ENCODE assay signal across 1 cellular context in genomic region chr17:29178750-29179231, GRCh38.
TF ChIP-seq lines count a peak whose summit lies in the region.

No MANE protein-coding gene starts in this region.

TF ChIP-seq in HepG2, 621 proteins besides CTCF, POLR2A, EP300 and RAD21 (continued from another document):
- no peak for TF ChIP-seq ZNF597 (CRISPR knock-in tag; IDR thresholded peaks at IDR 0.05)
- TF ChIP-seq ZSCAN22 (CRISPR knock-in tag; IDR thresholded peaks at IDR 0.05) = 0 out of 2 replicates have a peak, but pooled peaks have one; percentile 13
- TF ChIP-seq, protein P1, sequence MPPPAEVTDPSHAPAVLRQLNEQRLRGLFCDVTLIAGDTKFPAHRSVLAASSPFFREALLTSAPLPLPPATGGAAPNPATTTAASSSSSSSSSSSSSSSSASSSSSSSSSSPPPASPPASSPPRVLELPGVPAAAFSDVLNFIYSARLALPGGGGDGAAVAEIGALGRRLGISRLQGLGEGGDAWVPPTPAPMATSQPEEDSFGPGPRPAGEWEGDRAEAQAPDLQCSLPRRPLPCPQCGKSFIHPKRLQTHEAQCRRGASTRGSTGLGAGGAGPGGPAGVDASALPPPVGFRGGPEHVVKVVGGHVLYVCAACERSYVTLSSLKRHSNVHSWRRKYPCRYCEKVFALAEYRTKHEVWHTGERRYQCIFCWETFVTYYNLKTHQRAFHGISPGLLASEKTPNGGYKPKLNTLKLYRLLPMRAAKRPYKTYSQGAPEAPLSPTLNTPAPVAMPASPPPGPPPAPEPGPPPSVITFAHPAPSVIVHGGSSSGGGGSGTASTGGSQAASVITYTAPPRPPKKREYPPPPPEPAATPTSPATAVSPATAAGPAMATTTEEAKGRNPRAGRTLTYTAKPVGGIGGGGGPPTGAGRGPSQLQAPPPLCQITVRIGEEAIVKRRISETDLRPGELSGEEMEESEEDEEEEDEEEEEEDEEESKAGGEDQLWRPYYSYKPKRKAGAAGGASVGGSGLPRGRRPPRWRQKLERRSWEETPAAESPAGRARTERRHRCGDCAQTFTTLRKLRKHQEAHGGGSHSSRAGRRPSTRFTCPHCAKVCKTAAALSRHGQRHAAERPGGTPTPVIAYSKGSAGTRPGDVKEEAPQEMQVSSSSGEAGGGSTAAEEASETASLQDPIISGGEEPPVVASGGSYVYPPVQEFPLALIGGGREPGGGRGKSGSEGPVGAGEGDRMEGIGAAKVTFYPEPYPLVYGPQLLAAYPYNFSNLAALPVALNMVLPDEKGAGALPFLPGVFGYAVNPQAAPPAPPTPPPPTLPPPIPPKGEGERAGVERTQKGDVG (CRISPR knock-in tag; IDR thresholded peaks at IDR 0.05; ENCODE audit: borderline replicate concordance) = no peak
- no peak for TF ChIP-seq NCOA2 (CRISPR knock-in tag; IDR thresholded peaks at IDR 0.05)
- no peak for TF ChIP-seq ZNF431 (CRISPR knock-in tag; IDR thresholded peaks at IDR 0.05; ENCODE audit: borderline replicate concordance, low read depth)
- TF ChIP-seq MBD4 (IDR thresholded peaks at IDR 0.05; ENCODE audit: borderline replicate concordance, low read length) = no peak
- TF ChIP-seq EEA1 (CRISPR knock-in tag; IDR thresholded peaks at IDR 0.05; ENCODE audit: borderline replicate concordance) = no peak
- TF ChIP-seq DBP (CRISPR knock-in tag; IDR thresholded peaks at IDR 0.05; ENCODE audit: not compliant biosample characterization) = no peak
- TF ChIP-seq YY1 (IDR thresholded peaks at IDR 0.05; ENCODE audit: insufficient read depth, insufficient replicate concordance, low read depth, low read length) = no peak
- no peak for TF ChIP-seq NFIB (CRISPR knock-in tag; IDR thresholded peaks at IDR 0.05; ENCODE audit: borderline replicate concordance)
- no peak for TF ChIP-seq HCFC1 (IDR thresholded peaks at IDR 0.05; ENCODE audit: low read depth, low read length)
- TF ChIP-seq ZNF136 (CRISPR knock-in tag; IDR thresholded peaks at IDR 0.05; ENCODE audit: low read depth) = no peak
- TF ChIP-seq MIER3 (CRISPR knock-in tag; IDR thresholded peaks at IDR 0.05; ENCODE audit: borderline replicate concordance) = no peak
- TF ChIP-seq ZSCAN12 (CRISPR knock-in tag; IDR thresholded peaks at IDR 0.05) = no peak
- no peak for TF ChIP-seq ZNF44 (CRISPR knock-in tag; IDR thresholded peaks at IDR 0.05)
- TF ChIP-seq, protein P2, sequence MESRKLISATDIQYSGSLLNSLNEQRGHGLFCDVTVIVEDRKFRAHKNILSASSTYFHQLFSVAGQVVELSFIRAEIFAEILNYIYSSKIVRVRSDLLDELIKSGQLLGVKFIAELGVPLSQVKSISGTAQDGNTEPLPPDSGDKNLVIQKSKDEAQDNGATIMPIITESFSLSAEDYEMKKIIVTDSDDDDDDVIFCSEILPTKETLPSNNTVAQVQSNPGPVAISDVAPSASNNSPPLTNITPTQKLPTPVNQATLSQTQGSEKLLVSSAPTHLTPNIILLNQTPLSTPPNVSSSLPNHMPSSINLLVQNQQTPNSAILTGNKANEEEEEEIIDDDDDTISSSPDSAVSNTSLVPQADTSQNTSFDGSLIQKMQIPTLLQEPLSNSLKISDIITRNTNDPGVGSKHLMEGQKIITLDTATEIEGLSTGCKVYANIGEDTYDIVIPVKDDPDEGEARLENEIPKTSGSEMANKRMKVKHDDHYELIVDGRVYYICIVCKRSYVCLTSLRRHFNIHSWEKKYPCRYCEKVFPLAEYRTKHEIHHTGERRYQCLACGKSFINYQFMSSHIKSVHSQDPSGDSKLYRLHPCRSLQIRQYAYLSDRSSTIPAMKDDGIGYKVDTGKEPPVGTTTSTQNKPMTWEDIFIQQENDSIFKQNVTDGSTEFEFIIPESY (CRISPR knock-in tag; IDR thresholded peaks at IDR 0.05) = no peak
- TF ChIP-seq ATF1 (CRISPR knock-in tag; IDR thresholded peaks at IDR 0.05) = no peak
- TF ChIP-seq SETDB1 (CRISPR knock-in tag; IDR thresholded peaks at IDR 0.05; ENCODE audit: borderline replicate concordance) = no peak
- TF ChIP-seq ZNF329 (CRISPR knock-in tag; IDR thresholded peaks at IDR 0.05; ENCODE audit: low read depth) = no peak
- TF ChIP-seq CREM (IDR thresholded peaks at IDR 0.05) = no peak
- no peak for TF ChIP-seq CREM (CRISPR knock-in tag; IDR thresholded peaks at IDR 0.05)
- TF ChIP-seq DMAP1 (CRISPR knock-in tag; IDR thresholded peaks at IDR 0.05) = no peak
- no peak for TF ChIP-seq MXD1 (CRISPR knock-in tag; IDR thresholded peaks at IDR 0.05)
- TF ChIP-seq, protein P3, sequence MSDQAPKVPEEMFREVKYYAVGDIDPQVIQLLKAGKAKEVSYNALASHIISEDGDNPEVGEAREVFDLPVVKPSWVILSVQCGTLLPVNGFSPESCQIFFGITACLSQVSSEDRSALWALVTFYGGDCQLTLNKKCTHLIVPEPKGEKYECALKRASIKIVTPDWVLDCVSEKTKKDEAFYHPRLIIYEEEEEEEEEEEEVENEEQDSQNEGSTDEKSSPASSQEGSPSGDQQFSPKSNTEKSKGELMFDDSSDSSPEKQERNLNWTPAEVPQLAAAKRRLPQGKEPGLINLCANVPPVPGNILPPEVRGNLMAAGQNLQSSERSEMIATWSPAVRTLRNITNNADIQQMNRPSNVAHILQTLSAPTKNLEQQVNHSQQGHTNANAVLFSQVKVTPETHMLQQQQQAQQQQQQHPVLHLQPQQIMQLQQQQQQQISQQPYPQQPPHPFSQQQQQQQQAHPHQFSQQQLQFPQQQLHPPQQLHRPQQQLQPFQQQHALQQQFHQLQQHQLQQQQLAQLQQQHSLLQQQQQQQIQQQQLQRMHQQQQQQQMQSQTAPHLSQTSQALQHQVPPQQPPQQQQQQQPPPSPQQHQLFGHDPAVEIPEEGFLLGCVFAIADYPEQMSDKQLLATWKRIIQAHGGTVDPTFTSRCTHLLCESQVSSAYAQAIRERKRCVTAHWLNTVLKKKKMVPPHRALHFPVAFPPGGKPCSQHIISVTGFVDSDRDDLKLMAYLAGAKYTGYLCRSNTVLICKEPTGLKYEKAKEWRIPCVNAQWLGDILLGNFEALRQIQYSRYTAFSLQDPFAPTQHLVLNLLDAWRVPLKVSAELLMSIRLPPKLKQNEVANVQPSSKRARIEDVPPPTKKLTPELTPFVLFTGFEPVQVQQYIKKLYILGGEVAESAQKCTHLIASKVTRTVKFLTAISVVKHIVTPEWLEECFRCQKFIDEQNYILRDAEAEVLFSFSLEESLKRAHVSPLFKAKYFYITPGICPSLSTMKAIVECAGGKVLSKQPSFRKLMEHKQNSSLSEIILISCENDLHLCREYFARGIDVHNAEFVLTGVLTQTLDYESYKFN (CRISPR knock-in tag; conservative IDR thresholded peaks at IDR 0.05) = no peak
- no peak for TF ChIP-seq KDM5B (CRISPR knock-in tag; IDR thresholded peaks at IDR 0.05; ENCODE audit: borderline replicate concordance)
- TF ChIP-seq, protein P4, sequence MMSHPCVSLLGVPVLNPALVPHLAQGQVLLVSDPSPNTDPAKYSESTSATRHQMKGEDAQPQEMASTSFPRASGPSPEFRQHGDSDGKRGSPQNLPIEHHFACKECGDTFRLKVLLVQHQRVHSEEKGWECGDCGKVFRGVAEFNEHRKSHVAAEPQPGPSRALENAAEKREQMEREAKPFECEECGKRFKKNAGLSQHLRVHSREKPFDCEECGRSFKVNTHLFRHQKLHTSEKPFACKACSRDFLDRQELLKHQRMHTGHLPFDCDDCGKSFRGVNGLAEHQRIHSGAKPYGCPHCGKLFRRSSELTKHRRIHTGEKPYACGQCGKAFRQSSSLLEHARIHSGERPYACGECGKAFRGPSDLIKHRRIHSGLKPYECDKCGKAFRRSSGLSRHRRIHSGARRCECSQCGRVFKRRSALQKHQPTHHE (CRISPR knock-in tag; IDR thresholded peaks at IDR 0.05; ENCODE audit: borderline replicate concordance) = no peak
- TF ChIP-seq ZNF121 (CRISPR knock-in tag; IDR thresholded peaks at IDR 0.05) = no peak
- TF ChIP-seq, protein P5, sequence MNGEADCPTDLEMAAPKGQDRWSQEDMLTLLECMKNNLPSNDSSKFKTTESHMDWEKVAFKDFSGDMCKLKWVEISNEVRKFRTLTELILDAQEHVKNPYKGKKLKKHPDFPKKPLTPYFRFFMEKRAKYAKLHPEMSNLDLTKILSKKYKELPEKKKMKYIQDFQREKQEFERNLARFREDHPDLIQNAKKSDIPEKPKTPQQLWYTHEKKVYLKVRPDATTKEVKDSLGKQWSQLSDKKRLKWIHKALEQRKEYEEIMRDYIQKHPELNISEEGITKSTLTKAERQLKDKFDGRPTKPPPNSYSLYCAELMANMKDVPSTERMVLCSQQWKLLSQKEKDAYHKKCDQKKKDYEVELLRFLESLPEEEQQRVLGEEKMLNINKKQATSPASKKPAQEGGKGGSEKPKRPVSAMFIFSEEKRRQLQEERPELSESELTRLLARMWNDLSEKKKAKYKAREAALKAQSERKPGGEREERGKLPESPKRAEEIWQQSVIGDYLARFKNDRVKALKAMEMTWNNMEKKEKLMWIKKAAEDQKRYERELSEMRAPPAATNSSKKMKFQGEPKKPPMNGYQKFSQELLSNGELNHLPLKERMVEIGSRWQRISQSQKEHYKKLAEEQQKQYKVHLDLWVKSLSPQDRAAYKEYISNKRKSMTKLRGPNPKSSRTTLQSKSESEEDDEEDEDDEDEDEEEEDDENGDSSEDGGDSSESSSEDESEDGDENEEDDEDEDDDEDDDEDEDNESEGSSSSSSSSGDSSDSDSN (CRISPR knock-in tag; IDR thresholded peaks at IDR 0.05) = 0 out of 2 replicates have a peak, but pooled peaks have one; percentile 4
- TF ChIP-seq PCBP2 (optimal IDR thresholded peaks at IDR 0.05; ENCODE audit: low read depth, low read length, poor library complexity, severe bottlenecking) = no peak
- no peak for TF ChIP-seq LCORL (IDR thresholded peaks at IDR 0.05)
- no peak for TF ChIP-seq LCORL (CRISPR knock-in tag; IDR thresholded peaks at IDR 0.05)
- TF ChIP-seq SP2 (CRISPR knock-in tag; IDR thresholded peaks at IDR 0.05) = no peak
- peak; percentile 19 for TF ChIP-seq RBM22 (optimal IDR thresholded peaks at IDR 0.05; ENCODE audit: low read length)
